In the genomic region with DNA sequence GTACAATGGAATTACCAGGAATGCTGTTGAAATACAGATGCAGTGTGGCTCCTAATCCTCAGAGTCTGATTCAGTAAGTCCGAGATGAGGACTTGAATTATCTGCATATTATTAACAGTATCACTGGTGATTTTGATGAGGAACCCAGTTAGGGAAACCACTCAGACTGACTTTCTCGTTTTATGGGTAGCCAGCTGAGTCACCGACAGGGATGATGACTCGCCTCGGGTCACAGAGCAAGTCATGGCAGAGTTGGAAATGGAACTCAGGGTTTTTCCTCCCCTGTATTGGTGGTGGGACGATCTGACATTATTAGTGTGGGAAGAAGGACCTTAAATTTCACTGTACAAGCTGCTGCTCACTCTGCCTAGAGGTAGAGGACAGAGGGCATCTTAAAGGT, we compare ENCODE assay signal across 14 cellular contexts. TPM values are rescaled to one million over a fixed set of nuclear protein-coding genes. Genes with fewer than 3 reads are reported as not detected.
A peak's percentile ranks its signal among the peaks of the same experiment; 100 is the strongest.
DNase-seq lines count a peak whose midpoint lies in the region; ATAC-seq, FAIRE-seq and TF ChIP-seq lines count a peak whose summit lies in the region.
"Had no signal": no experiment of that assay in that cellular context is flagged by ENCODE, and none has a peak within 500 bp of the region (broad histone marks: within the 10 kb centered on the region; RNA-seq: fewer than 3 reads in every experiment).

No MANE protein-coding gene starts in this region.

- no peaks in the 10 kb centered on the region for H3K4me1 ChIP-seq in HEK293 (ENCODE audit: control insufficient read depth, insufficient read depth, low read length)
- peaks cover 18% of the 10 kb centered on the region for H3K4me1 ChIP-seq in keratinocyte (ENCODE audit: control insufficient read depth, extremely low read depth, insufficient read depth, low read length)

- CTCF ChIA-PET in HEK293 (lab: Yijun Ruan, JAX) = interaction anchor here (0.6 to 22.1 kb wide), 11 partner anchors 9 to 556 kb away, joined by 3 to 576 read pairs (median 14); no protein-coding TSS in a partner anchor

- H3K9me3 Mint-ChIP-seq in activated naive CD8-positive, alpha-beta T cell treated with anti-CD3 and anti-CD28 coated beads for 36 hours = no peaks in the 10 kb centered on the region

- H3K27me3 ChIP-seq in keratinocyte (ENCODE audit: control insufficient read depth, extremely low read depth, insufficient read depth, low read length) = no peaks in the 10 kb centered on the region

- H2AFZ ChIP-seq in keratinocyte (ENCODE audit: control insufficient read depth, low read length) = no peak overlapping the region

- no peak overlapping the region for H3K4me3 ChIP-seq in HEK293 (ENCODE audit: low read depth, low read length)
- H3K4me3 ChIP-seq in keratinocyte (ENCODE audit: control insufficient read depth in 2 of 3, extremely low read depth in 1 of 3, insufficient read depth in 2 of 3, low read depth in 1 of 3, low read length in 3 of 3) = no peak overlapping the region
- H3K4me3 ChIP-seq: skin epidermis had no signal

- H3K9me3 ChIP-seq in HEK293 (ENCODE audit: control insufficient read depth, insufficient read depth, low read depth, low read length) (no peaks in the 10 kb centered on the region), keratinocyte (ENCODE audit: control insufficient read depth, low read depth, low read length) (no peaks in the 10 kb centered on the region)

- H4K20me1 ChIP-seq in keratinocyte (ENCODE audit: control insufficient read depth, extremely low read depth, insufficient read depth, low read length) = no peaks in the 10 kb centered on the region

- H3K4me1 Mint-ChIP-seq in activated naive CD8-positive, alpha-beta T cell treated with anti-CD3 and anti-CD28 coated beads for 36 hours = peaks cover 3% of the 10 kb centered on the region

- no peaks in the 10 kb centered on the region for H3K9me1 ChIP-seq in keratinocyte (ENCODE audit: control insufficient read depth, extremely low read depth, insufficient read depth, low read length)

- no peak overlapping the region for H3K9ac ChIP-seq in keratinocyte (ENCODE audit: control insufficient read depth, extremely low read depth, insufficient read depth, low read length)
- H3K9ac ChIP-seq: KMS-11 had no signal

- peaks cover 8% of the 10 kb centered on the region for H3K27me3 Mint-ChIP-seq in activated naive CD8-positive, alpha-beta T cell treated with anti-CD3 and anti-CD28 coated beads for 36 hours

- H3K27ac ChIP-seq in HEK293 (ENCODE audit: extremely low read depth, low read depth, low read length) = no peak overlapping the region
- H3K27ac ChIP-seq in keratinocyte (ENCODE audit: control insufficient read depth, insufficient read depth, low read length) = peak overlapping the region; percentile 46
- H3K27ac ChIP-seq: KMS-11 had no signal

- H3K4me2 ChIP-seq in keratinocyte (ENCODE audit: control insufficient read depth, extremely low read depth, insufficient read depth, low read depth, low read length) = peak overlapping the region; percentile 44
- H3K4me2 ChIP-seq: KMS-11 had no signal

- DNase-seq in CD1c-positive myeloid dendritic cell (ENCODE audit: extremely low spot score) = peak; percentile 13
- DNase-seq in activated naive CD8-positive, alpha-beta T cell treated with anti-CD3 and anti-CD28 coated beads for 36 hours = no peak
- DNase-seq in keratinocyte (ENCODE audit: low read depth, low spot score) = no peak
- no peak for DNase-seq in hepatic stellate cell (ENCODE audit: low spot score)
- DNase-seq in NCI-H1092 (lab: John Stamatoyannopoulos, UW) = no peak
- DNase-seq: activated CD8-positive, alpha-beta memory T cell treated with anti-CD3 and anti-CD28 coated beads, Interleukin-2, amount 50 U/mL, for 4 hours; NCI-H524 treated with DMSO at 0.1 percent for 48 hours; stimulated activated naive CD4-positive, alpha-beta T cell treated with Interleukin-2 at 50 U/mL for 16 hours had no signal

- H3K36me3 Mint-ChIP-seq in activated naive CD8-positive, alpha-beta T cell treated with anti-CD3 and anti-CD28 coated beads for 36 hours = no peaks in the 10 kb centered on the region

- no peak for TF ChIP-seq CTCF in HEK293 (tag by site-specific recombination; IDR thresholded peaks at IDR 0.05)
- no peak for TF ChIP-seq CTCF in keratinocyte (optimal IDR thresholded peaks at IDR 0.05 in 1 of 3, IDR thresholded peaks at IDR 0.05 in 1 of 3, conservative IDR thresholded peaks at IDR 0.05 in 1 of 3; ENCODE audit: extremely low read depth in 1 of 3, insufficient read depth in 2 of 3, low read length in 3 of 3)

- no peaks in the 10 kb centered on the region for H3K36me3 ChIP-seq in HEK293 (ENCODE audit: control insufficient read depth in 2 of 2, insufficient read depth in 1 of 2, low read length in 2 of 2)
- no peaks in the 10 kb centered on the region for H3K36me3 ChIP-seq in keratinocyte (ENCODE audit: control insufficient read depth in 2 of 2, extremely low read depth in 1 of 2, insufficient read depth in 2 of 2, low read length in 2 of 2)

- dilution Hi-C loops in keratinocyte (cut with MboI; ENCODE audit: extremely low pct_ligation_motif_present, low sequenced_read_pairs) = no loop called here

- H3K4me3 Mint-ChIP-seq in activated naive CD8-positive, alpha-beta T cell treated with anti-CD3 and anti-CD28 coated beads for 36 hours = no peak overlapping the region

- FAIRE-seq in keratinocyte (lab: Jason Lieb, UNC) = peak; percentile 9
- FAIRE-seq: colon had no signal

- POLR2A ChIA-PET in HEK293 (lab: Yijun Ruan, JAX) = no interaction called here

- no peaks in the 10 kb centered on the region for H3K79me2 ChIP-seq in keratinocyte (ENCODE audit: control insufficient read depth, insufficient read depth, low read length)

- H3K27ac Mint-ChIP-seq in activated naive CD8-positive, alpha-beta T cell treated with anti-CD3 and anti-CD28 coated beads for 36 hours = peak overlapping the region; percentile 39

- ATAC-seq in HG02840 (IDR thresholded peaks at IDR 0.05; ENCODE audit: low FRiP score, unreplicated experiment) (no peak), HG03442 (IDR thresholded peaks at IDR 0.05; ENCODE audit: unreplicated experiment) (no peak)

TF ChIP-seq in HEK293, 187 proteins besides CTCF, POLR2A, EP300 and RAD21:
- TF ChIP-seq ZNF629 (tag by site-specific recombination; IDR thresholded peaks at IDR 0.05) (peak; percentile 32; the same call in 1 of the 2 replicates), PRDM10 (tag by site-specific recombination; IDR thresholded peaks at IDR 0.05) (peak; percentile 72), YY1 (tag by site-specific recombination; IDR thresholded peaks at IDR 0.05) (no peak), ZNF354C (tag by site-specific recombination; IDR thresholded peaks at IDR 0.05; ENCODE audit: borderline replicate concordance, low read depth) (no peak), ZFP37 (tag by site-specific recombination; IDR thresholded peaks at IDR 0.05) (no peak), KLF10 (tag by site-specific recombination; IDR thresholded peaks at IDR 0.05) (no peak), ZNF2 (tag by site-specific recombination; IDR thresholded peaks at IDR 0.05) (no peak), ZFHX2 (tag by site-specific recombination; conservative IDR thresholded peaks at IDR 0.05) (peak; percentile 41; the same call in 1 of the 2 replicates)
TF ChIP-seq in HEK293: peak in this region for 3.

RNA-seq across cellular contexts. Expression of gene RTL9, which starts 51.3 kb away (rescaled TPM):
- total RNA-seq in activated naive CD8-positive, alpha-beta T cell treated with anti-CD3 and anti-CD28 coated beads for 36 hours = not detected
- 0.05 to 0.14 TPM (median 0.13 TPM) in 3 replicates for polyA plus RNA-seq in keratinocyte
- not detected for polyA plus RNA-seq in keratinocyte (2011; ENCODE audit: low read depth)
- 0.09 TPM in 2 replicates for polyA plus RNA-seq in keratinocyte (2011; cell fraction: cytosol; rRNA removed)
- polyA plus RNA-seq in keratinocyte (2011; cell fraction: nucleus; rRNA removed) = 0.19 and 0.35 TPM in 2 replicates
- polyA plus RNA-seq in keratinocyte (2012; ENCODE audit: low replicate concordance) = 0.07 and 0.14 TPM in 2 replicates
- polyA minus RNA-seq in keratinocyte = 0.19 to 0.20 TPM in 2 of 3 replicates, not detected in the other
- not detected for polyA minus RNA-seq in keratinocyte (2011; cell fraction: cytosol; rRNA and poly(A)+ RNA removed)
- polyA minus RNA-seq in keratinocyte (2011; cell fraction: nucleus; rRNA and poly(A)+ RNA removed) = 0.21 and 0.31 TPM in 2 replicates
